Comparison of ENCODE assay signal across 9 cellular contexts in the genomic region with DNA sequence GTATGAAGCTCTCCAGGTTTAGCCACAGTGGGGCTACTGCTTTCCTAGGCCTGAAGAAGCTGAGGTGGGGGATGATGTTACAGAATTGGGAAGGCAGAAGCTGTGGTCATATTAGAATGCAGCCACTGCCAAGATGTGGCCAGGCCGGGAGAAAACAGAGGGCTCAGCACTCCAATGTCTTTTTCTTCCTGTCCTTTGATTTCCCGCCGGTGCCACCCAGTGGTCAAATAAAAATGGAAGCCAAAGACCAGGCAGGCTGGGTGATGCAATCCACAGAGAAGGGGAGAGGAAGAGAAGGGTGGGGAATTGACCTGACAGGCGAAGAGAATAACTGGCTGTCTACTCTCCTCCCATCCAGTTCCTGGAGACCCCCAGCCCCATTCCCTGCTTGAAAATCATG.
DNase-seq lines count a peak whose midpoint lies in the region; ATAC-seq and TF ChIP-seq lines count a peak whose summit lies in the region.
"Had no signal": no experiment of that assay in that cellular context is flagged by ENCODE, and none has a peak within 500 bp of the region (broad histone marks: within the 10 kb centered on the region; RNA-seq: fewer than 3 reads in every experiment).

No MANE protein-coding gene starts in this region.

- no peaks in the 10 kb centered on the region for H3K4me1 Mint-ChIP-seq in progenitor cell of endocrine pancreas (ENCODE audit: low read depth)
- H3K4me1 Mint-ChIP-seq: activated naive CD4-positive, alpha-beta T cell treated with anti-CD3 and anti-CD28 coated beads, Interleukin-2, amount 50 U/mL, for 24 hours had no signal

- H3K27me3 Mint-ChIP-seq in progenitor cell of endocrine pancreas: peaks cover 10% of the 10 kb centered on the region

- H4K20me1 ChIP-seq in MM.1S (ENCODE audit: insufficient read depth, low read length): no peaks in the 10 kb centered on the region

- intact Hi-C loops in left ventricle myocardium superior (cut with micrococcal nuclease): no loop called here

- H3K4me3 Mint-ChIP-seq in progenitor cell of endocrine pancreas (ENCODE audit: low read depth): no peak overlapping the region
- H3K4me3 Mint-ChIP-seq: activated naive CD4-positive, alpha-beta T cell treated with anti-CD3 and anti-CD28 coated beads, Interleukin-2, amount 50 U/mL, for 24 hours had no signal

- H3K27ac Mint-ChIP-seq in progenitor cell of endocrine pancreas: no peak overlapping the region
- H3K27ac Mint-ChIP-seq: activated naive CD4-positive, alpha-beta T cell treated with anti-CD3 and anti-CD28 coated beads, Interleukin-2, amount 50 U/mL, for 24 hours had no signal

- H3K79me2 ChIP-seq in MM.1S (ENCODE audit: low read length): no peaks in the 10 kb centered on the region

- no peak overlapping the region for H3K27ac ChIP-seq in cardiac muscle cell
- H3K27ac ChIP-seq in MM.1S (ENCODE audit: low read length): no peak overlapping the region

- H3K4me2 ChIP-seq in MM.1S (ENCODE audit: low read depth, low read length): no peak overlapping the region

- no peaks in the 10 kb centered on the region for H3K9me2 ChIP-seq in MM.1S (replicated peaks; ENCODE audit: insufficient read depth, low read length)

- H3K27me3 ChIP-seq in cardiac muscle cell (no peaks in the 10 kb centered on the region), MM.1S (replicated peaks; ENCODE audit: insufficient read depth, low read length) (no peaks in the 10 kb centered on the region)

- no peaks in the 10 kb centered on the region for H3K9me3 Mint-ChIP-seq in progenitor cell of endocrine pancreas (ENCODE audit: low read depth)
- H3K9me3 Mint-ChIP-seq: activated naive CD4-positive, alpha-beta T cell treated with anti-CD3 and anti-CD28 coated beads, Interleukin-2, amount 50 U/mL, for 24 hours had no signal

- ATAC-seq in left ventricle myocardium superior (no peak), GM18517 (IDR thresholded peaks at IDR 0.05; ENCODE audit: unreplicated experiment) (no peak)

- H3K9me3 ChIP-seq in cardiac muscle cell (ENCODE audit: low read depth) (no peaks in the 10 kb centered on the region), MM.1S (replicated peaks; ENCODE audit: insufficient read depth, low read length) (no peaks in the 10 kb centered on the region)

- H3K9ac ChIP-seq in MM.1S (ENCODE audit: low read length): no peak overlapping the region

- H3K4me1 ChIP-seq in cardiac muscle cell (ENCODE audit: low read depth) (no peaks in the 10 kb centered on the region), MM.1S (ENCODE audit: low read length) (no peaks in the 10 kb centered on the region)

- H2AFZ ChIP-seq in MM.1S (ENCODE audit: low read length): no peak overlapping the region

- TF ChIP-seq CTCF in cardiac muscle cell (IDR thresholded peaks at IDR 0.05; ENCODE audit: low read depth, low read length) (peak; percentile 35), MM.1S (IDR thresholded peaks at IDR 0.05; ENCODE audit: low read length) (peak; percentile 44), choroid plexus epithelial cell (conservative IDR thresholded peaks at IDR 0.05; ENCODE audit: low read depth, low read length) (peak; percentile 24), progenitor cell of endocrine pancreas (IDR thresholded peaks at IDR 0.05; ENCODE audit: unreplicated experiment) (peak; percentile 29)

- no peak overlapping the region for H3K4me3 ChIP-seq in cardiac muscle cell
- no peak overlapping the region for H3K4me3 ChIP-seq in MM.1S (ENCODE audit: low read length)
- no peak overlapping the region for H3K4me3 ChIP-seq in choroid plexus epithelial cell (ENCODE audit: low read depth, low read length)

- H3K36me3 ChIP-seq in cardiac muscle cell: no peaks in the 10 kb centered on the region
- no peaks in the 10 kb centered on the region for H3K36me3 ChIP-seq in MM.1S (replicated peaks; ENCODE audit: insufficient read depth, low read length)

- H3K36me3 Mint-ChIP-seq in progenitor cell of endocrine pancreas (ENCODE audit: insufficient read depth): no peaks in the 10 kb centered on the region
- H3K36me3 Mint-ChIP-seq: activated naive CD4-positive, alpha-beta T cell treated with anti-CD3 and anti-CD28 coated beads, Interleukin-2, amount 50 U/mL, for 24 hours had no signal

- no peaks in the 10 kb centered on the region for H3F3A ChIP-seq in MM.1S (ENCODE audit: insufficient read depth, low read length)

- DNase-seq in cardiac muscle cell (ENCODE audit: low read depth in 1 of 2, low spot score in 1 of 2) (peak; percentile 37 to 53), left ventricle myocardium superior (no peak), MM.1S (peak; percentile 26), choroid plexus epithelial cell (ENCODE audit: low read depth) (peak; percentile 4), progenitor cell of endocrine pancreas (ENCODE audit: low spot score, unreplicated experiment) (no peak), GDM1 (lab: John Stamatoyannopoulos, UW) (no peak)
- no peak for DNase-seq in activated effector memory CD4-positive, alpha-beta T cell treated with Interleukin-2 at 50 U/mL for 16 hours

Comparison
In these comparisons a context has a peak if more than half of its experiments do, and no peak if none do; other contexts are left out.
1. DNase-seq: peak in cardiac muscle cell (2 of 2), MM.1S (single experiment) and choroid plexus epithelial cell (single experiment); none in left ventricle myocardium superior (single experiment), progenitor cell of endocrine pancreas (single experiment), GDM1 (single experiment) and activated effector memory CD4-positive, alpha-beta T cell treated with Interleukin-2 at 50 U/mL for 16 hours (single experiment).
2. Peak in every context shown above with its lines, with median percentiles within 50 percentile points of each other: CTCF ChIP-seq.